8 cellular contexts compared by ENCODE assay signal in the genomic region with DNA sequence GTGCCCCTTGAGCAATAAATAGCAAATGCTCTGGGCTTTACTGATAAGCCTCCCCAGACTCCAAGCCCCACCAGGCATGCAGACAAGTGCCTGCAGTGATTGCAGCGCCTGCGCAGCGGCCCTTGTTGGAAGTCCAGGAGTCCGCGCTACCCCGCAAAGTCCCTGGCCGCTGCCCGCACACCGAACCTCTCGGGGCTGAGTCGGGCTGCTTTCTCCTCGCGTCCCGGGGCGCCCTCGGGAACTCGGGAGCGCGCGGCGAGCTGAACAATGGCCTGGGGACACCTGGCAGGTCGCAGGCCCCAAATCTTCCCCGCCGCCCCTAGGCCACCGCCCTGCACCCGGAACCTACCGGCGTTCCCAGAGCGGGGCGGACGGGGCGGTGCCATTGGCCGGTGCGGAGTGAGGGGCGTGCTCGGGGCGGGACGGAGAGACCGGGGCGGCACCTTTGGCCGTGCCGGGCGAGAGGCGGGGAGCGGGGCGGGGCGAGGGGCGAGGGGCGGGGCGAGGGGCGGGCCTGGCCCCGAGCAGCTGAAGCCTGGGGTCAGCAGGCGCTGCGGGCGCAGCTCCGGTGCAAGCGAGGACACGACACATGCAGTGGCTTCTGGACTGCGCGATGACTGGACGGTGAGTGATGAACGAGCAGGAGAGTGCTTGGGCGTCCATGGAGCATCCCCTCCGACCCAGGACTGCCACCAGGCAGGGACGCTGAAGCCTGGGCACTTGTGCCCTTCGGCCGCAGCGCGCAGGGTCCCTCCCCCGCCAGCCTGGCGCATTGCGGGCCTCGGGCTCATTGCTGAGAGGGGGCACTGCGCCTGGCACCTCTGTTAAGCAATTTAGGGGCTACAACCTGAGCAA. TPM values are rescaled to one million over a fixed set of nuclear protein-coding genes. Genes with fewer than 3 reads are reported as not detected.
DNase-seq lines count a peak whose midpoint lies in the region; ATAC-seq and TF ChIP-seq lines count a peak whose summit lies in the region.

A gene with protein sequence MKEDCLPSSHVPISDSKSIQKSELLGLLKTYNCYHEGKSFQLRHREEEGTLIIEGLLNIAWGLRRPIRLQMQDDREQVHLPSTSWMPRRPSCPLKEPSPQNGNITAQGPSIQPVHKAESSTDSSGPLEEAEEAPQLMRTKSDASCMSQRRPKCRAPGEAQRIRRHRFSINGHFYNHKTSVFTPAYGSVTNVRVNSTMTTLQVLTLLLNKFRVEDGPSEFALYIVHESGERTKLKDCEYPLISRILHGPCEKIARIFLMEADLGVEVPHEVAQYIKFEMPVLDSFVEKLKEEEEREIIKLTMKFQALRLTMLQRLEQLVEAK (plus strand): TSS at position 560 of the 855 bp plus-strand sequence. CDS start 10,401 bp downstream, outside the sequence.

- peaks cover 3% of the 10 kb centered on the region for H3K9me3 Mint-ChIP-seq in activated B cell treated with CpG ODN at 0.5 μM for 24 hours

- POLR2A ChIA-PET in activated B cell treated with CpG ODN at 0.5 μM for 24 hours (lab: Charles Lee), result interaction anchor here (0.9 to 1.5 kb wide), 5 partner anchors 9 to 43 kb away, joined by 3 to 12 read pairs (median 4); no protein-coding TSS in a partner anchor

- CTCF ChIA-PET in activated B cell treated with CpG ODN at 0.5 μM for 24 hours (lab: Charles Lee), result no interaction called here

- H3K36me3 Mint-ChIP-seq in activated B cell treated with CpG ODN at 0.5 μM for 24 hours (ENCODE audit: low read depth), result peaks cover 13% of the 10 kb centered on the region

- peak within 1 kb of the TSS; percentile 85 for H3K4me3 Mint-ChIP-seq in activated B cell treated with CpG ODN at 0.5 μM for 24 hours

- peak; percentile 88 for ATAC-seq in GM18520 (IDR thresholded peaks at IDR 0.05; ENCODE audit: unreplicated experiment)
- peak; percentile 97 for ATAC-seq in HG03045 (IDR thresholded peaks at IDR 0.05; ENCODE audit: unreplicated experiment)
- ATAC-seq in activated B cell treated with CpG ODN at 0.5 μM for 24 hours (ENCODE audit: low read depth), result peak; percentile 99

- intact Hi-C loops in activated B cell treated with CpG ODN at 0.5 μM for 24 hours (cut with micrococcal nuclease), result loop anchor here (1.0 to 2.0 kb wide), 4 partner anchors 11 to 41 kb away; partner anchors contain the start of gene ZNF22

- DNase-seq in A172 (ENCODE audit: low spot score), result peak; percentile 74
- peak; percentile 72 for DNase-seq in NCI-H2171 treated with DMSO at 0.1 percent for 48 hours (lab: John Stamatoyannopoulos, UW)
- DNase-seq in activated B cell treated with CpG ODN at 0.5 μM for 24 hours, result peak; percentile 90
- DNase-seq in caudate nucleus (lab: John Stamatoyannopoulos, UW), result peak in 60 of 61 donors; percentile 37 to 96 (median 87)
- peak; percentile 97 for DNase-seq in islet precursor cell
- DNase-seq in stimulated activated CD4-positive, alpha-beta T cell treated with anti-CD3 and anti-CD28 coated beads, Interleukin-12 subunit alpha, Interleukin-12 subunit beta, amount 100 ng/mL, for 48 hours (ENCODE audit: low read depth in 2 of 3, low spot score in 1 of 3), result peak; percentile 85 to 90 (median 89)

- no peak for TF ChIP-seq CTCF in activated B cell treated with CpG ODN at 0.5 μM for 24 hours (IDR thresholded peaks at IDR 0.05)

- H3K27ac ChIP-seq in caudate nucleus (ENCODE audit: low read depth, low read length), result peak within 1 kb of the TSS; percentile 81

- H3K27me3 Mint-ChIP-seq in activated B cell treated with CpG ODN at 0.5 μM for 24 hours, result no peaks in the 10 kb centered on the region

- H3K27ac Mint-ChIP-seq in activated B cell treated with CpG ODN at 0.5 μM for 24 hours, result peak within 1 kb of the TSS; percentile 80

- H3K4me1 Mint-ChIP-seq in activated B cell treated with CpG ODN at 0.5 μM for 24 hours, result peaks cover 53% of the 10 kb centered on the region

RNA-seq across cellular contexts. Expression of the gene that starts here (rescaled TPM):
- 3.2 and 9.6 TPM in 2 replicates for total RNA-seq in A172 (2014; rRNA removed; shearing (Covaris generic))
- 2.0 and 2.5 TPM in 2 replicates for total RNA-seq in activated B cell treated with CpG ODN at 0.5 μM for 24 hours

Comparison
In these comparisons a context has a peak if more than half of its experiments do, and no peak if none do; other contexts are left out.
1. Peak in every context shown above with its lines: DNase-seq, ATAC-seq and H3K27ac ChIP-seq.